Comparison of ENCODE assay signal across 30 cellular contexts in genomic region chr2:7666561-7667259, GRCh38.
DNase-seq lines count a peak whose midpoint lies in the region; ATAC-seq and TF ChIP-seq lines count a peak whose summit lies in the region.
"Had no signal": no experiment of that assay in that cellular context is flagged by ENCODE, and none has a peak within 500 bp of the region (broad histone marks: within the 10 kb centered on the region; RNA-seq: fewer than 3 reads in every experiment).

No MANE protein-coding gene starts in this region.

- no peak for DNase-seq in activated CD4-positive, alpha-beta memory T cell treated with anti-CD3 and anti-CD28 coated beads for 36 hours
- no peak for DNase-seq in activated CD4-positive, alpha-beta memory T cell treated with anti-CD3 and anti-CD28 coated beads, Interleukin-2, amount 10 ng/mL, durations not matched to agents 7 days and 5 days
- DNase-seq in NCI-H1694 (lab: John Stamatoyannopoulos, UW), result peak; percentile 99
- no peak for DNase-seq in OCI-LY7 (ENCODE audit: low spot score)
- peak; percentile 20 for DNase-seq in inferior parietal cortex (ENCODE audit: extremely low spot score)
- DNase-seq in activated naive CD4-positive, alpha-beta T cell treated with anti-CD3 and anti-CD28 coated beads for 36 hours, result no peak
- DNase-seq in stimulated activated naive B cell treated with anti-CD40 and anti-IgM and Interleukin-4, amounts not matched to agents 10 μg/mL and 1 μg/mL and 100 μg/mL, for 72 hours, result no peak
- DNase-seq: activated CD4-positive, alpha-beta T cell treated with anti-CD3 and anti-CD28 coated beads, Interleukin-2, amount 50 U/mL, for 48 hours; activated CD8-positive, alpha-beta memory T cell treated with anti-CD3 and anti-CD28 coated beads, Interleukin-2, amount 50 U/mL, for 48 hours; activated effector memory CD4-positive, alpha-beta T cell treated with anti-CD3 and anti-CD28 coated beads, Interleukin-2, amount 50 U/mL, for 16 hours; activated naive CD8-positive, alpha-beta T cell treated with anti-CD3 and anti-CD28 coated beads, Interleukin-2, amount 10 ng/mL, durations not matched to agents 7 days and 5 days; DMS53; GDM1; Kasumi-1; left cardiac atrium; mammary epithelial cell; MV-4-11; NCI-H146; NCI-H2227 treated with DMSO at 0.1 percent for 48 hours; NK-92 treated with Interleukin-12 subunit alpha and Interleukin-12 subunit beta, amount 100 ng/mL, for 24 hours; SHP77 treated with DMSO at 0.1 percent for 48 hours; stimulated activated CD4-positive, alpha-beta T cell treated with anti-CD3 and anti-CD28 coated beads, Interleukin-12 subunit alpha, Interleukin-12 subunit beta, amount 100 ng/mL, for 4 hours; stimulated activated CD4-positive, alpha-beta T cell treated with anti-CD3 and anti-CD28 coated beads, Interleukin-4, amount 100 ng/mL, for 1 hour had no signal

- H3K4me3 Mint-ChIP-seq in activated CD4-positive, alpha-beta memory T cell treated with anti-CD3 and anti-CD28 coated beads for 36 hours, result no peak overlapping the region
- no peak overlapping the region for H3K4me3 Mint-ChIP-seq in activated CD4-positive, alpha-beta memory T cell treated with anti-CD3 and anti-CD28 coated beads, Interleukin-2, amount 10 ng/mL, durations not matched to agents 7 days and 5 days
- H3K4me3 Mint-ChIP-seq in activated naive CD4-positive, alpha-beta T cell treated with anti-CD3 and anti-CD28 coated beads for 36 hours, result no peak overlapping the region
- no peak overlapping the region for H3K4me3 Mint-ChIP-seq in stimulated activated naive B cell treated with anti-CD40 and anti-IgM and Interleukin-4, amounts not matched to agents 10 μg/mL and 1 μg/mL and 100 μg/mL, for 72 hours
- H3K4me3 Mint-ChIP-seq: activated naive CD8-positive, alpha-beta T cell treated with anti-CD3 and anti-CD28 coated beads, Interleukin-2, amount 10 ng/mL, durations not matched to agents 7 days and 5 days; neural progenitor cell; WTC11 had no signal

- H2AFZ ChIP-seq in OCI-LY7 (ENCODE audit: low read length), result peak overlapping the region; percentile 43; the same call in 1 of the 2 replicates
- H2AFZ ChIP-seq: neural progenitor cell had no signal

- H3K4me3 ChIP-seq in OCI-LY7 (ENCODE audit: low read depth, low read length, poor library complexity, severe bottlenecking), result no peak overlapping the region
- H3K4me3 ChIP-seq: ascending aorta, neural progenitor cell had no signal

- H3K9me3 ChIP-seq in OCI-LY7 (ENCODE audit: low read length), result no peaks in the 10 kb centered on the region
- H3K9me3 ChIP-seq: ascending aorta had no signal

- no peak for ATAC-seq in stimulated activated naive B cell treated with anti-CD40 and anti-IgM and Interleukin-4, amounts not matched to agents 10 μg/mL and 1 μg/mL and 100 μg/mL, for 72 hours (replicated peaks)
- ATAC-seq in HG02870 (IDR thresholded peaks at IDR 0.05; ENCODE audit: unreplicated experiment), result no peak
- ATAC-seq: left cardiac atrium, Panc1, sciatic nerve, WTC11 had no signal

- no peak for TF ChIP-seq CTCF in OCI-LY7 (conservative IDR thresholded peaks at IDR 0.05; ENCODE audit: low read length)

- H3K27me3 Mint-ChIP-seq in activated CD4-positive, alpha-beta memory T cell treated with anti-CD3 and anti-CD28 coated beads for 36 hours, result no peaks in the 10 kb centered on the region
- H3K27me3 Mint-ChIP-seq in activated CD4-positive, alpha-beta memory T cell treated with anti-CD3 and anti-CD28 coated beads, Interleukin-2, amount 10 ng/mL, durations not matched to agents 7 days and 5 days, result no peaks in the 10 kb centered on the region
- H3K27me3 Mint-ChIP-seq in activated naive CD4-positive, alpha-beta T cell treated with anti-CD3 and anti-CD28 coated beads for 36 hours (ENCODE audit: low read depth), result no peaks in the 10 kb centered on the region
- H3K27me3 Mint-ChIP-seq in stimulated activated naive B cell treated with anti-CD40 and anti-IgM and Interleukin-4, amounts not matched to agents 10 μg/mL and 1 μg/mL and 100 μg/mL, for 72 hours, result peaks cover 3 to 9% of the 10 kb centered on the region in 2 donors
- H3K27me3 Mint-ChIP-seq: activated naive CD8-positive, alpha-beta T cell treated with anti-CD3 and anti-CD28 coated beads, Interleukin-2, amount 10 ng/mL, durations not matched to agents 7 days and 5 days had no signal

- peaks cover 21% of the 10 kb centered on the region for H3K4me1 ChIP-seq in OCI-LY7 (ENCODE audit: insufficient read depth, low read length, poor library complexity, severe bottlenecking)
- H3K4me1 ChIP-seq: ascending aorta, neural progenitor cell had no signal

- no peaks in the 10 kb centered on the region for H3K9me3 Mint-ChIP-seq in activated CD4-positive, alpha-beta memory T cell treated with anti-CD3 and anti-CD28 coated beads for 36 hours
- H3K9me3 Mint-ChIP-seq in activated CD4-positive, alpha-beta memory T cell treated with anti-CD3 and anti-CD28 coated beads, Interleukin-2, amount 10 ng/mL, durations not matched to agents 7 days and 5 days, result peaks cover 13% of the 10 kb centered on the region
- no peaks in the 10 kb centered on the region for H3K9me3 Mint-ChIP-seq in activated naive CD4-positive, alpha-beta T cell treated with anti-CD3 and anti-CD28 coated beads for 36 hours
- peaks cover 0 to 1% of the 10 kb centered on the region in 2 donors for H3K9me3 Mint-ChIP-seq in stimulated activated naive B cell treated with anti-CD40 and anti-IgM and Interleukin-4, amounts not matched to agents 10 μg/mL and 1 μg/mL and 100 μg/mL, for 72 hours

- no TSS peak for BruUV-seq in OCI-LY7 (replicated peaks; lab: Mats Ljungman, UMichigan)

- POLR2A ChIA-PET in activated CD4-positive, alpha-beta memory T cell treated with anti-CD3 and anti-CD28 coated beads for 36 hours (lab: Charles Lee), result no interaction called here
- POLR2A ChIA-PET in activated CD4-positive, alpha-beta memory T cell treated with anti-CD3 and anti-CD28 coated beads, Interleukin-2, amount 10 ng/mL, durations not matched to agents 7 days and 5 days (lab: Charles Lee), result no interaction called here
- POLR2A ChIA-PET in OCI-LY7 (lab: Charles Lee), result interaction anchor here (0.6 to 1.7 kb wide), 9 partner anchors 11 to 871 kb away, joined by 3 to 6 read pairs (median 3); no protein-coding TSS in a partner anchor

- peak overlapping the region; percentile 3 for H3K27ac Mint-ChIP-seq in activated CD4-positive, alpha-beta memory T cell treated with anti-CD3 and anti-CD28 coated beads for 36 hours
- no peak overlapping the region for H3K27ac Mint-ChIP-seq in activated CD4-positive, alpha-beta memory T cell treated with anti-CD3 and anti-CD28 coated beads, Interleukin-2, amount 10 ng/mL, durations not matched to agents 7 days and 5 days
- H3K27ac Mint-ChIP-seq in activated naive CD4-positive, alpha-beta T cell treated with anti-CD3 and anti-CD28 coated beads for 36 hours, result no peak overlapping the region
- H3K27ac Mint-ChIP-seq in stimulated activated naive B cell treated with anti-CD40 and anti-IgM and Interleukin-4, amounts not matched to agents 10 μg/mL and 1 μg/mL and 100 μg/mL, for 72 hours, result no peak overlapping the region
- H3K27ac Mint-ChIP-seq: neural progenitor cell, WTC11 had no signal

- H3K36me3 Mint-ChIP-seq in activated CD4-positive, alpha-beta memory T cell treated with anti-CD3 and anti-CD28 coated beads for 36 hours, result peaks cover 3% of the 10 kb centered on the region
- peaks cover 21% of the 10 kb centered on the region for H3K36me3 Mint-ChIP-seq in activated CD4-positive, alpha-beta memory T cell treated with anti-CD3 and anti-CD28 coated beads, Interleukin-2, amount 10 ng/mL, durations not matched to agents 7 days and 5 days (ENCODE audit: low read depth)
- H3K36me3 Mint-ChIP-seq in activated naive CD4-positive, alpha-beta T cell treated with anti-CD3 and anti-CD28 coated beads for 36 hours (ENCODE audit: low read depth), result no peaks in the 10 kb centered on the region
- H3K36me3 Mint-ChIP-seq in stimulated activated naive B cell treated with anti-CD40 and anti-IgM and Interleukin-4, amounts not matched to agents 10 μg/mL and 1 μg/mL and 100 μg/mL, for 72 hours, result no peaks in the 10 kb centered on the region

- no peak overlapping the region for H3K4me2 ChIP-seq in OCI-LY7 (ENCODE audit: low read length)
- H3K4me2 ChIP-seq: neural progenitor cell had no signal

- intact Hi-C loops in activated CD4-positive, alpha-beta memory T cell treated with anti-CD3 and anti-CD28 coated beads for 36 hours (cut with micrococcal nuclease), result no loop called here
- intact Hi-C loops in OCI-LY7 (cut with micrococcal nuclease; ENCODE audit: unreplicated experiment), result loop anchor here (1.0 to 2.0 kb wide), 3 partner anchors 32 to 100 kb away; no protein-coding TSS in a partner anchor
- intact Hi-C loops in activated naive CD4-positive, alpha-beta T cell treated with anti-CD3 and anti-CD28 coated beads for 36 hours (cut with micrococcal nuclease), result no loop called here

- no peaks in the 10 kb centered on the region for H4K20me1 ChIP-seq in OCI-LY7 (ENCODE audit: insufficient read depth, low read length)

- CTCF ChIA-PET in activated CD4-positive, alpha-beta memory T cell treated with anti-CD3 and anti-CD28 coated beads for 36 hours (lab: Charles Lee), result no interaction called here
- CTCF ChIA-PET in activated CD4-positive, alpha-beta memory T cell treated with anti-CD3 and anti-CD28 coated beads, Interleukin-2, amount 10 ng/mL, durations not matched to agents 7 days and 5 days (lab: Charles Lee), result interaction anchor here (1.3 kb wide), 1 partner anchor 239 kb away, joined by 3 read pairs; no protein-coding TSS in a partner anchor
- CTCF ChIA-PET in OCI-LY7 (lab: Charles Lee; ENCODE audit: unreplicated experiment), result no interaction called here
- CTCF ChIA-PET in activated naive CD4-positive, alpha-beta T cell treated with anti-CD3 and anti-CD28 coated beads for 36 hours (lab: Charles Lee), result no interaction called here

- H3K27ac ChIP-seq in OCI-LY7 (ENCODE audit: low read depth, low read length, poor library complexity, severe bottlenecking), result no peak overlapping the region
- H3K27ac ChIP-seq: ascending aorta, HL-60, neural progenitor cell had no signal

- H3K79me2 ChIP-seq in OCI-LY7 (ENCODE audit: insufficient read depth, low read depth, low read length), result no peaks in the 10 kb centered on the region

- H3K4me1 Mint-ChIP-seq in activated CD4-positive, alpha-beta memory T cell treated with anti-CD3 and anti-CD28 coated beads for 36 hours (ENCODE audit: low read depth), result peaks cover 34% of the 10 kb centered on the region
- H3K4me1 Mint-ChIP-seq in activated CD4-positive, alpha-beta memory T cell treated with anti-CD3 and anti-CD28 coated beads, Interleukin-2, amount 10 ng/mL, durations not matched to agents 7 days and 5 days, result peaks cover 30% of the 10 kb centered on the region
- peaks cover 13% of the 10 kb centered on the region for H3K4me1 Mint-ChIP-seq in activated naive CD4-positive, alpha-beta T cell treated with anti-CD3 and anti-CD28 coated beads for 36 hours (ENCODE audit: low read depth)
- H3K4me1 Mint-ChIP-seq in stimulated activated naive B cell treated with anti-CD40 and anti-IgM and Interleukin-4, amounts not matched to agents 10 μg/mL and 1 μg/mL and 100 μg/mL, for 72 hours, result peaks cover 2 to 7% of the 10 kb centered on the region in 2 donors

- H3K9me2 ChIP-seq in OCI-LY7 (ENCODE audit: insufficient read depth, low read length), result no peaks in the 10 kb centered on the region

- H3K36me3 ChIP-seq in OCI-LY7 (ENCODE audit: insufficient read depth, low read length), result no peaks in the 10 kb centered on the region; the same call in 1 of the 2 replicates
- H3K36me3 ChIP-seq: ascending aorta, neural progenitor cell had no signal

Comparison
In these comparisons a context has a peak if more than half of its experiments do, and no peak if none do; other contexts are left out.
1. DNase-seq: peak in NCI-H1694 (single experiment) and inferior parietal cortex (single experiment); none in activated CD4-positive, alpha-beta memory T cell treated with anti-CD3 and anti-CD28 coated beads for 36 hours (single experiment), activated CD4-positive, alpha-beta memory T cell treated with anti-CD3 and anti-CD28 coated beads, Interleukin-2, amount 10 ng/mL, durations not matched to agents 7 days and 5 days (single experiment), OCI-LY7 (single experiment), activated naive CD4-positive, alpha-beta T cell treated with anti-CD3 and anti-CD28 coated beads for 36 hours (single experiment) and stimulated activated naive B cell treated with anti-CD40 and anti-IgM and Interleukin-4, amounts not matched to agents 10 μg/mL and 1 μg/mL and 100 μg/mL, for 72 hours (single experiment).